Comparison of ENCODE assay signal across 12 cellular contexts in the genomic region with DNA sequence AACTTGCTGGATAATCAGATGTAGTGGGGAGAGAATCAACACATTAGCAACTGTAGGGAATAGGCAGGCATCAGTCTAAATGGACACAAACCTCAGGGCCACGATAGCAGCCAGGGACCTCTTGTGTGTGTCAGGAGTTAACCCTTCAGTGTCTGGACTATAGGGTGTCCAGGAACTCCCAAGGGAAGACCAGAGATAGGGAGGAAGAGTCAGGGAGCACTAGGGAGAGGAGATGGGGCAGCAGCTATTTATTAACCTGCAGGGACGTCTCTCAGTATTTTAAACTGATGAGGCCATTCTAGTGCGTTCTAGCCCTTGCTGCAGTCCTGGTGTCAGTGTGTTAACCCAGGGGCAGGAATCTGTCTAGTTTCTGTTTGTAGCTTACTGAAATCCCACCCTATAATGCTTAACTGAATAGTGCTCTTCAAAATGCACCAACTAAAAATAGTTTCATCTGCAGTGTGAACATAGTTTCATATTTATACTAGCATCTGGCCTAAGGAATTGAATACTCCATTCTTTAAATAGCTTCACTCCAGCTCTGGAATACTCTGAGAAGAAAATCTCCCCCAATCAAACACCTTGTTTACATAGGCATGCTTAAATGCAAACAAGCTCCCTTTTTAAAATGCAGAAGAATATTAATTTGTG.
DNase-seq lines count a peak whose midpoint lies in the region; ATAC-seq, FAIRE-seq and TF ChIP-seq lines count a peak whose summit lies in the region.
"Had no signal": no experiment of that assay in that cellular context is flagged by ENCODE, and none has a peak within 500 bp of the region (broad histone marks: within the 10 kb centered on the region; RNA-seq: fewer than 3 reads in every experiment).

No MANE protein-coding gene starts in this region.

- peak overlapping the region; percentile 0 to 93 (median 86) for H3K27ac Mint-ChIP-seq in CD8-positive, alpha-beta memory T cell
- H3K27ac Mint-ChIP-seq in activated naive CD8-positive, alpha-beta T cell, result peak overlapping the region; percentile 69
- H3K27ac Mint-ChIP-seq: dendritic cell treated with granulocyte-macrophage colony-stimulating factor and Interleukin-4, amounts not matched to agents 40 ng/mL and 50 ng/mL, for 4 days had no signal

- H2BK15ac ChIP-seq in mesenchymal stem cell (ENCODE audit: low read depth, poor library complexity, severe bottlenecking), result no peak overlapping the region

- peak; percentile 34 for ATAC-seq in GM21786 (IDR thresholded peaks at IDR 0.05; ENCODE audit: unreplicated experiment)
- ATAC-seq in HG03460 (IDR thresholded peaks at IDR 0.05; ENCODE audit: unreplicated experiment), result no peak
- ATAC-seq in foreskin keratinocyte, result no peak

- H3K4me1 Mint-ChIP-seq in CD8-positive, alpha-beta memory T cell, result peaks cover 57 to 88% (median 87%) of the 10 kb centered on the region in 3 donors
- H3K4me1 Mint-ChIP-seq in activated naive CD8-positive, alpha-beta T cell (ENCODE audit: low read depth), result peaks cover 47% of the 10 kb centered on the region

- H3K23ac ChIP-seq in mesenchymal stem cell (ENCODE audit: low read length in 2 of 2), result no peak overlapping the region

- TF ChIP-seq CTCF in foreskin keratinocyte (conservative IDR thresholded peaks at IDR 0.05), result no peak

- no peak for FAIRE-seq in H54 (lab: Jason Lieb, UNC)
- FAIRE-seq: keratinocyte had no signal

- no peak overlapping the region for H2BK120ac ChIP-seq in mesenchymal stem cell (ENCODE audit: low read depth, low read length)

- peak overlapping the region; percentile 2 to 18 for H3K18ac ChIP-seq in mesenchymal stem cell (ENCODE audit: low read depth in 1 of 2, low read length in 2 of 2)

- no peak overlapping the region for H3K4ac ChIP-seq in mesenchymal stem cell (ENCODE audit: low read depth in 1 of 2, low read length in 2 of 2)

- no peaks in the 10 kb centered on the region for H3K9me3 ChIP-seq in CD8-positive, alpha-beta memory T cell (ENCODE audit: low read length)
- no peaks in the 10 kb centered on the region for H3K9me3 ChIP-seq in mesenchymal stem cell (ENCODE audit: control insufficient read depth, low read length)

- H4K91ac ChIP-seq in mesenchymal stem cell (ENCODE audit: low read length), result no peak overlapping the region

- H3K9me3 Mint-ChIP-seq in CD8-positive, alpha-beta memory T cell, result no peaks in the 10 kb centered on the region
- H3K9me3 Mint-ChIP-seq in activated naive CD8-positive, alpha-beta T cell (ENCODE audit: low read depth), result peaks cover 1% of the 10 kb centered on the region
- H3K9me3 Mint-ChIP-seq: dendritic cell treated with granulocyte-macrophage colony-stimulating factor and Interleukin-4, amounts not matched to agents 40 ng/mL and 50 ng/mL, for 4 days had no signal

- no peaks in the 10 kb centered on the region for H3K27me3 Mint-ChIP-seq in CD8-positive, alpha-beta memory T cell
- H3K27me3 Mint-ChIP-seq in activated naive CD8-positive, alpha-beta T cell, result no peaks in the 10 kb centered on the region
- H3K27me3 Mint-ChIP-seq: dendritic cell treated with granulocyte-macrophage colony-stimulating factor and Interleukin-4, amounts not matched to agents 40 ng/mL and 50 ng/mL, for 4 days had no signal

- no peak overlapping the region for H2BK5ac ChIP-seq in mesenchymal stem cell (ENCODE audit: low read depth, low read length, poor library complexity, severe bottlenecking)

- no peak overlapping the region for H3K4me3 ChIP-seq in CD8-positive, alpha-beta memory T cell (ENCODE audit: low read length)
- H3K4me3 ChIP-seq in mesenchymal stem cell (ENCODE audit: insufficient read depth in 1 of 2, low read depth in 1 of 2, low read length in 2 of 2), result no peak overlapping the region

- CTCF ChIA-PET in CD8-positive, alpha-beta memory T cell (lab: Charles Lee), result no interaction called here

- H3K9ac ChIP-seq in mesenchymal stem cell (ENCODE audit: low read length), result no peak overlapping the region

- H2AFZ ChIP-seq in mesenchymal stem cell (ENCODE audit: low read depth, low read length), result no peak overlapping the region

- H2BK12ac ChIP-seq in mesenchymal stem cell (ENCODE audit: low read length in 2 of 2), result no peak overlapping the region

- peaks cover 5 to 39% (median 20%) of the 10 kb centered on the region in 3 donors for H3K36me3 Mint-ChIP-seq in CD8-positive, alpha-beta memory T cell
- peaks cover 27% of the 10 kb centered on the region for H3K36me3 Mint-ChIP-seq in activated naive CD8-positive, alpha-beta T cell

- H3K4me3 Mint-ChIP-seq in CD8-positive, alpha-beta memory T cell, result peak overlapping the region in 5 of 7 donors; percentile 10 to 65 (median 40)
- peak overlapping the region; percentile 30 for H3K4me3 Mint-ChIP-seq in activated naive CD8-positive, alpha-beta T cell
- H3K4me3 Mint-ChIP-seq: dendritic cell treated with granulocyte-macrophage colony-stimulating factor and Interleukin-4, amounts not matched to agents 40 ng/mL and 50 ng/mL, for 4 days had no signal

- H3K4me1 ChIP-seq in CD8-positive, alpha-beta memory T cell (ENCODE audit: insufficient read depth, low read length), result peaks cover 13% of the 10 kb centered on the region
- peaks cover 7% of the 10 kb centered on the region for H3K4me1 ChIP-seq in mesenchymal stem cell (ENCODE audit: control insufficient read depth, insufficient read depth, low read depth, low read length)
- H3K4me1 ChIP-seq in foreskin keratinocyte, result no peaks in the 10 kb centered on the region

- no peak for DNase-seq in CD8-positive, alpha-beta memory T cell
- peak; percentile 29 for DNase-seq in mesenchymal stem cell
- DNase-seq in foreskin keratinocyte, result no peak
- no peak for DNase-seq in GM19238 (ENCODE audit: insufficient read length, low spot score)
- DNase-seq in H54 (ENCODE audit: insufficient read length, low spot score), result no peak
- DNase-seq: NCI-H524 treated with DMSO at 0.1 percent for 48 hours; stimulated activated CD4-positive, alpha-beta T cell treated with anti-CD3 and anti-CD28 coated beads, Interleukin-2, amount 100 ng/mL, for 24 hours had no signal

- H3K36me3 ChIP-seq in CD8-positive, alpha-beta memory T cell (ENCODE audit: insufficient read depth, low read length), result no peaks in the 10 kb centered on the region
- H3K36me3 ChIP-seq in mesenchymal stem cell (ENCODE audit: control insufficient read depth in 1 of 2, insufficient read depth in 2 of 2, low read depth in 1 of 2, low read length in 2 of 2), result peaks cover 3 to 42% of the 10 kb centered on the region in 2 experiments

- H3K4me2 ChIP-seq in mesenchymal stem cell (ENCODE audit: low read length, poor library complexity, severe bottlenecking), result peak overlapping the region; percentile 22

- H3K27ac ChIP-seq in CD8-positive, alpha-beta memory T cell (ENCODE audit: low read depth, low read length), result no peak overlapping the region
- H3K27ac ChIP-seq in mesenchymal stem cell (ENCODE audit: low read length, poor library complexity, severe bottlenecking) (peak overlapping the region; percentile 78), foreskin keratinocyte (no peak overlapping the region)

- H3K79me1 ChIP-seq in mesenchymal stem cell (replicated peaks; ENCODE audit: low read length, poor library complexity, severe bottlenecking), result peaks cover 18% of the 10 kb centered on the region

- no peak overlapping the region for H2AK5ac ChIP-seq in mesenchymal stem cell (ENCODE audit: low read length, severe bottlenecking)

- H3K27me3 ChIP-seq in CD8-positive, alpha-beta memory T cell (ENCODE audit: insufficient read depth, low read length, poor library complexity, severe bottlenecking), result no peaks in the 10 kb centered on the region
- H3K27me3 ChIP-seq in mesenchymal stem cell (ENCODE audit: control insufficient read depth in 1 of 2, insufficient read depth in 1 of 2, low read length in 2 of 2), result no peaks in the 10 kb centered on the region
- no peaks in the 10 kb centered on the region for H3K27me3 ChIP-seq in foreskin keratinocyte

- no peak overlapping the region for H4K8ac ChIP-seq in mesenchymal stem cell (ENCODE audit: low read length)

- H3K14ac ChIP-seq in mesenchymal stem cell (ENCODE audit: low read length in 2 of 2), result no peak overlapping the region

- WGBS in mesenchymal stem cell, result 26% methylated on average over 2 of the region's 3 CpGs

- TF ChIP-seq POLR2A in H54 (IDR thresholded peaks at IDR 0.05; ENCODE audit: low read depth, low read length), result no peak

- POLR2A ChIA-PET in CD8-positive, alpha-beta memory T cell (lab: Charles Lee), result interaction anchor here (0.7 kb wide), 1 partner anchor 62 kb away, joined by 3 read pairs; no protein-coding TSS in a partner anchor
